ENCODE assay signal across 8 cellular contexts in genomic region chrX:38560776-38561125, GRCh38. TPM values are rescaled to one million over a fixed set of nuclear protein-coding genes. Genes with fewer than 3 reads are reported as not detected.
A peak's percentile ranks its signal among the peaks of the same experiment; 100 is the strongest.
DNase-seq lines count a peak whose midpoint lies in the region; ATAC-seq and TF ChIP-seq lines count a peak whose summit lies in the region.

No MANE protein-coding gene starts in this region.

- H3K4me3 ChIP-seq in iPS-18c (ENCODE audit: insufficient read depth, low read depth, low read length) (peak overlapping the region; percentile 43), subcutaneous abdominal adipose tissue (ENCODE audit: low read depth in 1 of 5, low read length in 5 of 5) (peak overlapping the region; percentile 60 to 69 (median 64)), mucosa of descending colon (no peak overlapping the region)

- POLR2A ChIA-PET in activated CD4-positive, alpha-beta memory T cell treated with anti-CD3 and anti-CD28 coated beads, Interleukin-2, amount 10 ng/mL, durations not matched to agents 7 days and 5 days (lab: Charles Lee), result no interaction called here

- peaks cover 0 to 9% (median 4%) of the 10 kb centered on the region in 5 donors for H3K27me3 ChIP-seq in subcutaneous abdominal adipose tissue (ENCODE audit: control insufficient read depth in 5 of 5, insufficient read depth in 4 of 5, low read length in 5 of 5)

- no peaks in the 10 kb centered on the region for H3K36me3 Mint-ChIP-seq in T-helper 2 cell treated with Interferon-gamma antibody and Interleukin-4, amounts not matched to agents 5 μg/mL and 100 μg/mL, for 36 hours (ENCODE audit: low read depth)
- H3K36me3 Mint-ChIP-seq in activated CD4-positive, alpha-beta memory T cell treated with anti-CD3 and anti-CD28 coated beads, Interleukin-2, amount 10 ng/mL, durations not matched to agents 7 days and 5 days (ENCODE audit: low read depth), result no peaks in the 10 kb centered on the region

- H3K4me1 ChIP-seq in subcutaneous abdominal adipose tissue (ENCODE audit: control insufficient read depth in 5 of 5, insufficient read depth in 5 of 5, low read length in 5 of 5) (peaks cover 0 to 20% (median 14%) of the 10 kb centered on the region in 5 donors), mucosa of descending colon (ENCODE audit: low read depth) (no peaks in the 10 kb centered on the region)

- ATAC-seq in mucosa of descending colon, result no peak
- no peak for ATAC-seq in HG02885 (IDR thresholded peaks at IDR 0.05; ENCODE audit: poor library complexity, unreplicated experiment)

- TF ChIP-seq CTCF in mucosa of descending colon (IDR thresholded peaks at IDR 0.05), result no peak

- peaks cover 2% of the 10 kb centered on the region for H3K9me3 ChIP-seq in iPS-18c (ENCODE audit: control insufficient read depth, insufficient read depth, low read length)
- no peaks in the 10 kb centered on the region for H3K9me3 ChIP-seq in subcutaneous abdominal adipose tissue (ENCODE audit: control insufficient read depth in 5 of 5, low read length in 5 of 5)
- no peaks in the 10 kb centered on the region for H3K9me3 ChIP-seq in mucosa of descending colon

- DNase-seq in T-helper 2 cell treated with Interferon-gamma antibody and Interleukin-4, amounts not matched to agents 5 μg/mL and 100 μg/mL, for 36 hours (ENCODE audit: low spot score), result no peak
- DNase-seq in T-helper 2 cell, result no peak
- DNase-seq in activated CD4-positive, alpha-beta memory T cell treated with anti-CD3 and anti-CD28 coated beads, Interleukin-2, amount 10 ng/mL, durations not matched to agents 7 days and 5 days, result no peak
- no peak for DNase-seq in HT-29 (ENCODE audit: low spot score)
- DNase-seq in mucosa of descending colon, result no peak

- CTCF ChIA-PET in activated CD4-positive, alpha-beta memory T cell treated with anti-CD3 and anti-CD28 coated beads, Interleukin-2, amount 10 ng/mL, durations not matched to agents 7 days and 5 days (lab: Charles Lee), result no interaction called here

- no peak overlapping the region for H3K27ac Mint-ChIP-seq in T-helper 2 cell treated with Interferon-gamma antibody and Interleukin-4, amounts not matched to agents 5 μg/mL and 100 μg/mL, for 36 hours
- H3K27ac Mint-ChIP-seq in activated CD4-positive, alpha-beta memory T cell treated with anti-CD3 and anti-CD28 coated beads, Interleukin-2, amount 10 ng/mL, durations not matched to agents 7 days and 5 days, result no peak overlapping the region

- peaks cover 2% of the 10 kb centered on the region for H3K4me1 Mint-ChIP-seq in T-helper 2 cell treated with Interferon-gamma antibody and Interleukin-4, amounts not matched to agents 5 μg/mL and 100 μg/mL, for 36 hours (ENCODE audit: low read depth)
- H3K4me1 Mint-ChIP-seq in activated CD4-positive, alpha-beta memory T cell treated with anti-CD3 and anti-CD28 coated beads, Interleukin-2, amount 10 ng/mL, durations not matched to agents 7 days and 5 days, result peaks cover 3% of the 10 kb centered on the region

- peak overlapping the region in 3 of 5 donors; percentile 8 to 69 (median 54) for H3K9ac ChIP-seq in subcutaneous abdominal adipose tissue (ENCODE audit: low read length in 5 of 5)

- intact Hi-C loops in mucosa of descending colon (cut with DNase I, micrococcal nuclease), result no loop called here

- H3K4me3 Mint-ChIP-seq in T-helper 2 cell treated with Interferon-gamma antibody and Interleukin-4, amounts not matched to agents 5 μg/mL and 100 μg/mL, for 36 hours, result peak overlapping the region; percentile 48
- peak overlapping the region; percentile 58 for H3K4me3 Mint-ChIP-seq in activated CD4-positive, alpha-beta memory T cell treated with anti-CD3 and anti-CD28 coated beads, Interleukin-2, amount 10 ng/mL, durations not matched to agents 7 days and 5 days

- no peaks in the 10 kb centered on the region for H3K36me3 ChIP-seq in subcutaneous abdominal adipose tissue (ENCODE audit: control insufficient read depth in 5 of 5, insufficient read depth in 5 of 5, low read length in 5 of 5)
- no peaks in the 10 kb centered on the region for H3K36me3 ChIP-seq in mucosa of descending colon (ENCODE audit: low read depth)

- H3K27me3 Mint-ChIP-seq in T-helper 2 cell treated with Interferon-gamma antibody and Interleukin-4, amounts not matched to agents 5 μg/mL and 100 μg/mL, for 36 hours (ENCODE audit: low read depth), result peaks cover 14% of the 10 kb centered on the region
- peaks cover 8% of the 10 kb centered on the region for H3K27me3 Mint-ChIP-seq in activated CD4-positive, alpha-beta memory T cell treated with anti-CD3 and anti-CD28 coated beads, Interleukin-2, amount 10 ng/mL, durations not matched to agents 7 days and 5 days

- H3K27ac ChIP-seq in subcutaneous abdominal adipose tissue (ENCODE audit: low read depth, low read length), result no peak overlapping the region

- H3K9me3 Mint-ChIP-seq in T-helper 2 cell treated with Interferon-gamma antibody and Interleukin-4, amounts not matched to agents 5 μg/mL and 100 μg/mL, for 36 hours, result no peaks in the 10 kb centered on the region
- H3K9me3 Mint-ChIP-seq in activated CD4-positive, alpha-beta memory T cell treated with anti-CD3 and anti-CD28 coated beads, Interleukin-2, amount 10 ng/mL, durations not matched to agents 7 days and 5 days, result no peaks in the 10 kb centered on the region

RNA-seq across cellular contexts. Expression of gene TSPAN7, which starts 0.6 kb away (rescaled TPM):
- under 1 TPM; 0.23 to 0.28 TPM for total RNA-seq in activated CD4-positive, alpha-beta memory T cell treated with anti-CD3 and anti-CD28 coated beads, Interleukin-2, amount 10 ng/mL, durations not matched to agents 7 days and 5 days
- not detected in 2 replicates for total RNA-seq in HT-29 (2014; rRNA removed; shearing (Covaris generic))
- 100 to 1,000 TPM in 2 of 3 donors, 10 to 100 TPM in 1; 61.4 to 138 (median 104) TPM for total RNA-seq in mucosa of descending colon

Comparison
In these comparisons a context has a peak if more than half of its experiments do, and no peak if none do; other contexts are left out.
1. RNA of gene TSPAN7, which starts 0.6 kb away (total RNA-seq): 61.4 to 138 TPM in mucosa of descending colon; 0.23 to 0.28 TPM in activated CD4-positive, alpha-beta memory T cell treated with anti-CD3 and anti-CD28 coated beads, Interleukin-2, amount 10 ng/mL, durations not matched to agents 7 days and 5 days and not detected in HT-29; every median in the first group is over 10 times any median in the second.